8 cellular contexts compared by ENCODE assay signal in genomic region chr7:6375346-6376101, GRCh38. TPM values are rescaled to one million over a fixed set of nuclear protein-coding genes. Genes with fewer than 3 reads are reported as not detected.
DNase-seq lines count a peak whose midpoint lies in the region; ATAC-seq, FAIRE-seq and TF ChIP-seq lines count a peak whose summit lies in the region.

No MANE protein-coding gene starts in this region.

- H3K36me3 ChIP-seq in BE2C (peaks cover 27% of the 10 kb centered on the region), HUES6 (ENCODE audit: control insufficient read depth, insufficient read depth, low read length) (peaks cover 14% of the 10 kb centered on the region; the same call in 1 of the 2 replicates), rectal smooth muscle tissue (ENCODE audit: control insufficient read depth, insufficient read depth, low read length) (no peaks in the 10 kb centered on the region)

- H3K4me3 ChIP-seq in BE2C (ENCODE audit: low read depth, low read length) (peak overlapping the region; percentile 79), HUES6 (ENCODE audit: low read depth, low read length) (peak overlapping the region; percentile 62), fibroblast of the aortic adventitia (ENCODE audit: low read depth, low read length) (peak overlapping the region; percentile 76), rectal smooth muscle tissue (ENCODE audit: low read length) (peak overlapping the region; percentile 77)

- ATAC-seq in HG02852 (IDR thresholded peaks at IDR 0.05; ENCODE audit: unreplicated experiment) (no peak), HG03097 (IDR thresholded peaks at IDR 0.05; ENCODE audit: low FRiP score, unreplicated experiment) (no peak)

- H3K9me3 ChIP-seq in BE2C (no peaks in the 10 kb centered on the region), HUES6 (ENCODE audit: control insufficient read depth, insufficient read depth, low read depth, low read length) (no peaks in the 10 kb centered on the region)

- no peak for FAIRE-seq in frontal cortex (lab: Jason Lieb, UNC)

- no peak for DNase-seq in BE2C
- peak; percentile 38 to 49 for DNase-seq in activated T-cell treated with anti-CD3 and anti-CD28 coated beads, Interleukin-2, amount 50 U/mL, for 48 hours
- peak; percentile 57 for DNase-seq in fibroblast of the aortic adventitia (ENCODE audit: low read depth)
- no peak for DNase-seq in frontal cortex (ENCODE audit: low spot score in 2 of 2)

- no peak for TF ChIP-seq CTCF in BE2C (IDR thresholded peaks at IDR 0.05; ENCODE audit: low read depth, low read length)
- no peak for TF ChIP-seq CTCF in fibroblast of the aortic adventitia (IDR thresholded peaks at IDR 0.05; ENCODE audit: insufficient read depth, low read length)

- H3K27me3 ChIP-seq in BE2C: no peaks in the 10 kb centered on the region
- H3K27me3 ChIP-seq in HUES6 (ENCODE audit: control insufficient read depth, insufficient read depth, low read length): no peaks in the 10 kb centered on the region
- no peaks in the 10 kb centered on the region for H3K27me3 ChIP-seq in rectal smooth muscle tissue (ENCODE audit: control insufficient read depth, insufficient read depth, low read length)

- H3K4me1 ChIP-seq in BE2C (no peaks in the 10 kb centered on the region), HUES6 (ENCODE audit: control insufficient read depth, insufficient read depth, low read length) (peaks cover 4% of the 10 kb centered on the region; the same call in 1 of the 2 replicates), rectal smooth muscle tissue (ENCODE audit: control insufficient read depth, insufficient read depth, low read length) (peaks cover 16% of the 10 kb centered on the region)

- H3K9ac ChIP-seq in HUES6 (ENCODE audit: low read length): peak overlapping the region; percentile 86
- H3K9ac ChIP-seq in rectal smooth muscle tissue (ENCODE audit: low read length): peak overlapping the region; percentile 25

- peak overlapping the region; percentile 81; the same call in 1 of the 2 replicates for H3K27ac ChIP-seq in HUES6 (ENCODE audit: low read depth, low read length)
- peak overlapping the region; percentile 80 for H3K27ac ChIP-seq in rectal smooth muscle tissue (ENCODE audit: low read depth, low read length)

RNA-seq across cellular contexts. Expression of gene RAC1, which starts 1.2 kb away (rescaled TPM):
- 356 TPM for polyA plus RNA-seq in BE2C (2012; ENCODE audit: insufficient read depth, insufficient read length, low read depth)
- total RNA-seq in fibroblast of the aortic adventitia (ENCODE audit: low replicate concordance) (71.3 and 97.5 TPM in 2 replicates), frontal cortex (41.2 TPM)

RNA-seq across cellular contexts. Expression of gene FAM220A, which starts 26.8 kb away (rescaled TPM):
- polyA plus RNA-seq in BE2C (2012; ENCODE audit: insufficient read depth, insufficient read length, low read depth): 56.9 TPM
- 21.8 and 22.2 TPM in 2 replicates for total RNA-seq in fibroblast of the aortic adventitia (ENCODE audit: low replicate concordance)
- 47.7 TPM for total RNA-seq in frontal cortex

Comparison
In these comparisons a context has a peak if more than half of its experiments do, and no peak if none do; other contexts are left out.
1. DNase-seq: peak in activated T-cell treated with anti-CD3 and anti-CD28 coated beads, Interleukin-2, amount 50 U/mL, for 48 hours (2 of 2) and fibroblast of the aortic adventitia (single experiment); none in BE2C (single experiment) and frontal cortex (0 of 2).
2. Peak in every context shown above with its lines, with median percentiles within 50 percentile points of each other: H3K4me3 ChIP-seq.